Comparison of ENCODE assay signal across 8 cellular contexts in the genomic region with DNA sequence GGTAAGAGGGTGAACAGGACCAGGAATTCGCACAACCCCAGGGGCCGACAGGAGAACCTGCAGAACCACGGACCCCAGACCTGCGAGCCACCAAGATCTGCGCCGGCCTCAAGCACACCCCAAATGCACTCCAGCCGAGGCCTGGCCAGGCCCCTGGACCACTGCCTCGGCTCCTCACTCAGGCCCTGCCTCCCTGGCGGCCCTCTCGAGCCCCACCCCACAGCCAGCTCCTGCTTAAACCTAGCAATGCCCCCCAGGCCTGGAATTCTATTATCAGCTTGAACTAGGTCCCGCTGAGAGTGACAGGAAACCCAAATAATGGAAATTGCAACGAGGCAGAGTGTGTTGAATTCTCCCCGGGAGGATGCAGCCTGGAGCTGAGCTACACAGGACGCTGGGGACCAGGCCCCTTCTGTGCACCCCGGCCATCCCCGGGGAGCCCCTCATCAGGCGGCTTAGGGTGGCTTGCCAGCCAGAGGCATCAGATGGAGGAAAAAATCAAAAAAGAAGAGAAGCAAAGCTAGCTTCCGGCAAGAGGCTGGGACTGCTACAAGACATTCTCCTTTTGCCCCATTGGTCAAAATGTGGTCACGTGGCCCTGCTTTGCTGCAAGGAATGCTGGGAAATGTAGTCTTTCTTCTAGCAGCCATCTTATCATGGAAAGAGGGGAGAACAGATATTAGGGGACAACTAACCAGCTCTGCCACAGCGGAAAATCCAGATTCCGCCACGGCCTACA. TPM values are rescaled to one million over a fixed set of nuclear protein-coding genes. Genes with fewer than 3 reads are reported as not detected.
DNase-seq lines count a peak whose midpoint lies in the region; ATAC-seq and TF ChIP-seq lines count a peak whose summit lies in the region.

No MANE protein-coding gene starts in this region.

- peaks cover 16% of the 10 kb centered on the region for H3K4me1 Mint-ChIP-seq in Caco-2 (ENCODE audit: low read depth, unreplicated experiment)
- peaks cover 21% of the 10 kb centered on the region for H3K4me1 Mint-ChIP-seq in activated CD8-positive, alpha-beta T cell treated with anti-CD3 and anti-CD28 coated beads, Interleukin-2, amount 10 ng/mL, durations not matched to agents 7 days and 5 days (ENCODE audit: low read depth)

- no peaks in the 10 kb centered on the region for H3K9me3 ChIP-seq in Caco-2

- no peaks in the 10 kb centered on the region for H3K9me3 Mint-ChIP-seq in Caco-2 (ENCODE audit: unreplicated experiment)
- H3K9me3 Mint-ChIP-seq in activated CD8-positive, alpha-beta T cell treated with anti-CD3 and anti-CD28 coated beads, Interleukin-2, amount 10 ng/mL, durations not matched to agents 7 days and 5 days (ENCODE audit: insufficient read depth), result no peaks in the 10 kb centered on the region

- H3K4me3 Mint-ChIP-seq in Caco-2 (ENCODE audit: unreplicated experiment), result peak overlapping the region; percentile 20
- peak overlapping the region; percentile 64 for H3K4me3 Mint-ChIP-seq in activated CD8-positive, alpha-beta T cell treated with anti-CD3 and anti-CD28 coated beads, Interleukin-2, amount 10 ng/mL, durations not matched to agents 7 days and 5 days

- DNase-seq in Caco-2 (peak; percentile 89 to 90), NCI-H69 (lab: John Stamatoyannopoulos, UW) (peak; percentile 92), medulla oblongata (ENCODE audit: extremely low spot score) (peak; percentile 97)
- DNase-seq in activated CD8-positive, alpha-beta T cell treated with anti-CD3 and anti-CD28 coated beads, Interleukin-2, amount 10 ng/mL, durations not matched to agents 7 days and 5 days, result peak; percentile 92
- peak; percentile 83 for DNase-seq in effector CD8-positive, alpha-beta T cell (lab: John Stamatoyannopoulos, UW)
- peak; percentile 66 to 76 (median 75) for DNase-seq in stimulated activated CD4-positive, alpha-beta T cell treated with anti-CD3 and anti-CD28 coated beads, TNF-alpha, amount 100 ng/mL, for 48 hours (ENCODE audit: low read depth in 3 of 3)

- TF ChIP-seq CTCF in Caco-2 (IDR thresholded peaks at IDR 0.05; ENCODE audit: insufficient read depth in 1 of 2, low read depth in 1 of 2, low read length in 1 of 2, severe bottlenecking in 1 of 2, unreplicated experiment in 1 of 2), result no peak

- POLR2A ChIA-PET in Caco-2 (lab: Charles Lee), result interaction anchor here (0.6 kb wide), 1 partner anchor 14 kb away, joined by 5 read pairs; no protein-coding TSS in a partner anchor
- POLR2A ChIA-PET in activated CD8-positive, alpha-beta T cell treated with anti-CD3 and anti-CD28 coated beads, Interleukin-2, amount 10 ng/mL, durations not matched to agents 7 days and 5 days (lab: Charles Lee), result no interaction called here

- no peaks in the 10 kb centered on the region for H3K27me3 Mint-ChIP-seq in Caco-2 (ENCODE audit: insufficient read depth, unreplicated experiment)
- H3K27me3 Mint-ChIP-seq in activated CD8-positive, alpha-beta T cell treated with anti-CD3 and anti-CD28 coated beads, Interleukin-2, amount 10 ng/mL, durations not matched to agents 7 days and 5 days (ENCODE audit: low read depth), result no peaks in the 10 kb centered on the region

- H3K27me3 ChIP-seq in Caco-2 (replicated peaks; ENCODE audit: control insufficient read depth, insufficient read depth, low read length), result no peaks in the 10 kb centered on the region

- CTCF ChIA-PET in Caco-2 (lab: Charles Lee), result interaction anchor here (0.8 to 1.6 kb wide), 2 partner anchors 13 to 69 kb away, joined by 4 to 12 read pairs; no protein-coding TSS in a partner anchor
- CTCF ChIA-PET in activated CD8-positive, alpha-beta T cell treated with anti-CD3 and anti-CD28 coated beads, Interleukin-2, amount 10 ng/mL, durations not matched to agents 7 days and 5 days (lab: Charles Lee), result interaction anchor here (1.0 to 2.2 kb wide), 3 partner anchors 13 to 328 kb away, joined by 3 to 19 read pairs (median 5); no protein-coding TSS in a partner anchor

- H3K36me3 ChIP-seq in Caco-2 (ENCODE audit: control insufficient read depth, insufficient read depth, low read length), result no peaks in the 10 kb centered on the region

- no peaks in the 10 kb centered on the region for H3K36me3 Mint-ChIP-seq in Caco-2 (ENCODE audit: insufficient read depth, unreplicated experiment)
- H3K36me3 Mint-ChIP-seq in activated CD8-positive, alpha-beta T cell treated with anti-CD3 and anti-CD28 coated beads, Interleukin-2, amount 10 ng/mL, durations not matched to agents 7 days and 5 days (ENCODE audit: low read depth), result no peaks in the 10 kb centered on the region

- peaks cover 4% of the 10 kb centered on the region; the same call in 1 of the 2 replicates for H3K4me1 ChIP-seq in Caco-2

- H3K27ac Mint-ChIP-seq in Caco-2 (ENCODE audit: unreplicated experiment), result peak overlapping the region; percentile 58
- H3K27ac Mint-ChIP-seq in activated CD8-positive, alpha-beta T cell treated with anti-CD3 and anti-CD28 coated beads, Interleukin-2, amount 10 ng/mL, durations not matched to agents 7 days and 5 days, result peak overlapping the region; percentile 83

- ATAC-seq in HG03280 (IDR thresholded peaks at IDR 0.05; ENCODE audit: unreplicated experiment) (peak; percentile 59), HG03460 (IDR thresholded peaks at IDR 0.05; ENCODE audit: unreplicated experiment) (no peak)
- ATAC-seq in activated CD8-positive, alpha-beta T cell treated with anti-CD3 and anti-CD28 coated beads, Interleukin-2, amount 10 ng/mL, durations not matched to agents 7 days and 5 days, result peak; percentile 83

- intact Hi-C loops in Caco-2 (cut with micrococcal nuclease; ENCODE audit: unreplicated experiment), result loop anchor here (1.0 kb wide), 1 partner anchor 15 kb away; no protein-coding TSS in a partner anchor

- no TSS peak for BruUV-seq in Caco-2 (replicated peaks; lab: Mats Ljungman, UMichigan)

- no peak overlapping the region for H3K4me3 ChIP-seq in Caco-2 (ENCODE audit: low read depth, low read length)

RNA-seq across cellular contexts. Expression of gene ENPP7, which starts 2.4 kb away (rescaled TPM):
- 0.30 and 0.34 TPM in 2 replicates for total RNA-seq in Caco-2 (2022)
- under 1 TPM in 1 of 2 experiments, not detected in 1; 0.13 TPM for total RNA-seq in activated CD8-positive, alpha-beta T cell treated with anti-CD3 and anti-CD28 coated beads, Interleukin-2, amount 10 ng/mL, durations not matched to agents 7 days and 5 days

RNA-seq across cellular contexts. Expression of gene CBX2, which starts 49.6 kb away (rescaled TPM):
- total RNA-seq in Caco-2 (2022), result 50.0 and 52.8 TPM in 2 replicates
- total RNA-seq in activated CD8-positive, alpha-beta T cell treated with anti-CD3 and anti-CD28 coated beads, Interleukin-2, amount 10 ng/mL, durations not matched to agents 7 days and 5 days, result 10 to 100 TPM; 16.2 to 16.5 TPM
